Comparison of ENCODE assay signal across 1 cellular context in genomic region chr9:36914212-36914577, GRCh38.
TF ChIP-seq lines count a peak whose summit lies in the region.

No MANE protein-coding gene starts in this region.

TF ChIP-seq in HepG2, 621 proteins besides CTCF, POLR2A, EP300 and RAD21 (continued from another document):
- TF ChIP-seq MIER3 (CRISPR knock-in tag; IDR thresholded peaks at IDR 0.05; ENCODE audit: borderline replicate concordance) = no peak
- TF ChIP-seq ZNF782 (CRISPR knock-in tag; IDR thresholded peaks at IDR 0.05; ENCODE audit: borderline replicate concordance) = no peak
- no peak for TF ChIP-seq ZNF883 (CRISPR knock-in tag; IDR thresholded peaks at IDR 0.05; ENCODE audit: not compliant biosample characterization)
- no peak for TF ChIP-seq MAF1 (CRISPR knock-in tag; IDR thresholded peaks at IDR 0.05; ENCODE audit: borderline replicate concordance)
- no peak for TF ChIP-seq DMAP1 (CRISPR knock-in tag; IDR thresholded peaks at IDR 0.05)
- no peak for TF ChIP-seq ZNF547 (CRISPR knock-in tag; IDR thresholded peaks at IDR 0.05)
- no peak for TF ChIP-seq DNMT3B (CRISPR knock-in tag; conservative IDR thresholded peaks at IDR 0.05)
- TF ChIP-seq SALL2 (CRISPR knock-in tag; IDR thresholded peaks at IDR 0.05) = no peak
- no peak for TF ChIP-seq ETS1 (CRISPR knock-in tag; IDR thresholded peaks at IDR 0.05)
- TF ChIP-seq MTF2 (CRISPR knock-in tag; IDR thresholded peaks at IDR 0.05; ENCODE audit: borderline replicate concordance) = no peak
- TF ChIP-seq HOXA7 (CRISPR knock-in tag; IDR thresholded peaks at IDR 0.05) = no peak
- TF ChIP-seq ZNF382 (CRISPR knock-in tag; IDR thresholded peaks at IDR 0.05; ENCODE audit: borderline replicate concordance) = no peak
- no peak for TF ChIP-seq IKZF5 (CRISPR knock-in tag; IDR thresholded peaks at IDR 0.05)
- TF ChIP-seq MYNN (CRISPR knock-in tag; IDR thresholded peaks at IDR 0.05; ENCODE audit: low read depth) = no peak
- TF ChIP-seq ZNF569 (CRISPR knock-in tag; IDR thresholded peaks at IDR 0.05; ENCODE audit: borderline replicate concordance) = no peak
